ENCODE assay signal across 12 cellular contexts in genomic region chr14:43475762-43476161, GRCh38.
"Had no signal": no experiment of that assay in that cellular context is flagged by ENCODE, and none has a peak within 500 bp of the region (broad histone marks: within the 10 kb centered on the region; RNA-seq: fewer than 3 reads in every experiment).

No MANE protein-coding gene starts in this region.

- H3K27me3 ChIP-seq: esophagus muscularis mucosa, left lung, ovary had no signal

- H3K4me3 ChIP-seq: esophagus muscularis mucosa, left lung, mucosa of descending colon, ovary had no signal

- H3K27me3 Mint-ChIP-seq: activated CD4-positive, alpha-beta memory T cell treated with anti-CD3 and anti-CD28 coated beads, Interleukin-2, amount 10 ng/mL, durations not matched to agents 7 days and 5 days; activated naive CD4-positive, alpha-beta T cell treated with anti-CD3 and anti-CD28 coated beads, Interleukin-2, amount 10 ng/mL, durations not matched to agents 7 days and 5 days; activated T-cell treated with anti-CD3 and anti-CD28 coated beads, Interleukin-2, amount 50 U/mL, for 24 hours; naive thymus-derived CD4-positive, alpha-beta T cell had no signal

- H3K36me3 ChIP-seq: esophagus muscularis mucosa, left lung, ovary, WERI-Rb-1 had no signal

- H3K4me1 ChIP-seq: esophagus muscularis mucosa, left lung had no signal

- H3K4me3 Mint-ChIP-seq: activated CD4-positive, alpha-beta memory T cell treated with anti-CD3 and anti-CD28 coated beads, Interleukin-2, amount 10 ng/mL, durations not matched to agents 7 days and 5 days; activated naive CD4-positive, alpha-beta T cell treated with anti-CD3 and anti-CD28 coated beads, Interleukin-2, amount 10 ng/mL, durations not matched to agents 7 days and 5 days; activated T-cell treated with anti-CD3 and anti-CD28 coated beads, Interleukin-2, amount 50 U/mL, for 24 hours; naive thymus-derived CD4-positive, alpha-beta T cell had no signal

- H3K9me3 ChIP-seq: esophagus muscularis mucosa, left lung, mucosa of descending colon, ovary had no signal

- H3K27ac ChIP-seq: esophagus muscularis mucosa, left lung, ovary, WERI-Rb-1 had no signal

- H3K27ac Mint-ChIP-seq: activated CD4-positive, alpha-beta memory T cell treated with anti-CD3 and anti-CD28 coated beads, Interleukin-2, amount 10 ng/mL, durations not matched to agents 7 days and 5 days; activated naive CD4-positive, alpha-beta T cell treated with anti-CD3 and anti-CD28 coated beads, Interleukin-2, amount 10 ng/mL, durations not matched to agents 7 days and 5 days; activated T-cell treated with anti-CD3 and anti-CD28 coated beads, Interleukin-2, amount 50 U/mL, for 24 hours; naive thymus-derived CD4-positive, alpha-beta T cell had no signal

- H3K4me1 Mint-ChIP-seq: activated CD4-positive, alpha-beta memory T cell treated with anti-CD3 and anti-CD28 coated beads, Interleukin-2, amount 10 ng/mL, durations not matched to agents 7 days and 5 days; activated naive CD4-positive, alpha-beta T cell treated with anti-CD3 and anti-CD28 coated beads, Interleukin-2, amount 10 ng/mL, durations not matched to agents 7 days and 5 days had no signal

- DNase-seq: activated CD4-positive, alpha-beta memory T cell treated with anti-CD3 and anti-CD28 coated beads, Interleukin-2, amount 10 ng/mL, durations not matched to agents 7 days and 5 days; activated naive CD4-positive, alpha-beta T cell treated with anti-CD3 and anti-CD28 coated beads, Interleukin-2, amount 10 ng/mL, durations not matched to agents 7 days and 5 days; activated T-cell treated with anti-CD3 and anti-CD28 coated beads, Interleukin-2, amount 50 U/mL, for 24 hours; islet precursor cell; left lung; mucosa of descending colon; naive thymus-derived CD4-positive, alpha-beta T cell; ovary; stimulated activated CD4-positive, alpha-beta T cell treated with anti-CD3 and anti-CD28 coated beads, Interleukin-12 subunit alpha, Interleukin-12 subunit beta, amount 100 ng/mL, for 4 hours; stimulated activated CD4-positive, alpha-beta T cell treated with anti-CD3 and anti-CD28 coated beads, Interleukin-2, amount 100 ng/mL, for 24 hours; WERI-Rb-1 had no signal

- ATAC-seq: left lung; mucosa of descending colon; naive thymus-derived CD4-positive, alpha-beta T cell had no signal

- H3K36me3 Mint-ChIP-seq: activated naive CD4-positive, alpha-beta T cell treated with anti-CD3 and anti-CD28 coated beads, Interleukin-2, amount 10 ng/mL, durations not matched to agents 7 days and 5 days; naive thymus-derived CD4-positive, alpha-beta T cell had no signal
